ENCODE assay signal across 8 cellular contexts in genomic region chr3:23712656-23713559, GRCh38.
DNase-seq lines count a peak whose midpoint lies in the region; ATAC-seq, FAIRE-seq and TF ChIP-seq lines count a peak whose summit lies in the region.

No MANE protein-coding gene starts in this region.

- no peak overlapping the region for H3K27ac Mint-ChIP-seq in T-helper 17 cell

- peak; percentile 54 for TF ChIP-seq CTCF in D721Med (IDR thresholded peaks at IDR 0.05; ENCODE audit: insufficient read depth, missing control alignments)
- peak; percentile 28 for TF ChIP-seq CTCF in epithelial cell of proximal tubule (conservative IDR thresholded peaks at IDR 0.05; ENCODE audit: low read depth, low read length)

- FAIRE-seq in D721Med (lab: Jason Lieb, UNC) = no peak

- WGBS in neuronal stem cell (ENCODE audit: extremely low coverage in 2 of 2, insufficient read length in 2 of 2, insufficient replicate concordance in 1 of 2), 2 donors = no CpG with 5 or more reads among the region's 9 CpGs

- no peak overlapping the region for H2BK15ac ChIP-seq in neuronal stem cell (ENCODE audit: low read length)

- H3K4me1 ChIP-seq in neuronal stem cell (ENCODE audit: control insufficient read depth in 2 of 2, insufficient read depth in 1 of 2, low read depth in 1 of 2, low read length in 2 of 2) = peaks cover 5 to 12% of the 10 kb centered on the region in 2 donors

- no peak overlapping the region for H3K4me2 ChIP-seq in neuronal stem cell (ENCODE audit: insufficient read depth, low read length, poor library complexity, severe bottlenecking)

- peak overlapping the region; percentile 54 for H3K27ac ChIP-seq in neuronal stem cell (replicated peaks; ENCODE audit: low read length)

- H3K14ac ChIP-seq in neuronal stem cell (ENCODE audit: low read length) = no peak overlapping the region

- peaks cover 33% of the 10 kb centered on the region for H3K27me3 Mint-ChIP-seq in T-helper 17 cell

- H4K91ac ChIP-seq in neuronal stem cell (ENCODE audit: low read depth, low read length, poor library complexity) = no peak overlapping the region

- H3K18ac ChIP-seq in neuronal stem cell (ENCODE audit: low read length) = no peak overlapping the region

- H3K23ac ChIP-seq in neuronal stem cell (ENCODE audit: low read depth, low read length, poor library complexity) = no peak overlapping the region

- no peak overlapping the region for H3K4me3 Mint-ChIP-seq in T-helper 17 cell

- H2BK120ac ChIP-seq in neuronal stem cell (ENCODE audit: low read depth, low read length) = no peak overlapping the region

- no peak overlapping the region for H4K8ac ChIP-seq in neuronal stem cell (ENCODE audit: low read depth, low read length)

- no peak overlapping the region for H2BK5ac ChIP-seq in neuronal stem cell (ENCODE audit: low read length)

- H3K36me3 Mint-ChIP-seq in T-helper 17 cell (ENCODE audit: low read depth) = no peaks in the 10 kb centered on the region

- no peak for DNase-seq in D721Med (ENCODE audit: insufficient read length, low spot score)
- DNase-seq in NCI-H446 treated with DMSO at 0.1 percent for 48 hours (lab: John Stamatoyannopoulos, UW) = peak; percentile 47
- DNase-seq in epithelial cell of proximal tubule (ENCODE audit: low read depth) = peak; percentile 53
- peak; percentile 65 for DNase-seq in neuronal stem cell (ENCODE audit: low spot score)
- no peak for DNase-seq in T-helper 17 cell
- no peak for DNase-seq in GM19238 (ENCODE audit: insufficient read length, low spot score)

- ATAC-seq in GM21786 (IDR thresholded peaks at IDR 0.05; ENCODE audit: unreplicated experiment) (no peak), T-helper 17 cell (no peak)
- no peak for ATAC-seq in activated CD4-positive, CD25-positive, alpha-beta regulatory T cell treated with anti-CD3 and anti-CD28 coated beads, Interleukin-2, amount 50 U/mL, for 24 hours

- H2AK5ac ChIP-seq in neuronal stem cell (ENCODE audit: low read depth, low read length) = no peak overlapping the region

- peaks cover 0 to 5% (median 1%) of the 10 kb centered on the region in 3 experiments for H3K27me3 ChIP-seq in neuronal stem cell (ENCODE audit: control insufficient read depth in 3 of 3, insufficient read depth in 3 of 3, low read depth in 1 of 3, low read length in 3 of 3)

- H3K4me3 ChIP-seq in epithelial cell of proximal tubule (ENCODE audit: low read depth, low read length) = no peak overlapping the region
- H3K4me3 ChIP-seq in neuronal stem cell (ENCODE audit: low read length in 2 of 2) = no peak overlapping the region

- H2BK12ac ChIP-seq in neuronal stem cell (ENCODE audit: low read length) = no peak overlapping the region

- H3K4me1 Mint-ChIP-seq in T-helper 17 cell = no peaks in the 10 kb centered on the region

- H3K9ac ChIP-seq in neuronal stem cell (ENCODE audit: low read depth, low read length, poor library complexity) = no peak overlapping the region

- H3K36me3 ChIP-seq in neuronal stem cell (replicated peaks in 1 of 2; ENCODE audit: control insufficient read depth in 2 of 2, insufficient read depth in 2 of 2, low read length in 2 of 2) = no peaks in the 10 kb centered on the region

- H3K4ac ChIP-seq in neuronal stem cell (ENCODE audit: low read length) = no peak overlapping the region

- peak overlapping the region; percentile 26 for H2AFZ ChIP-seq in neuronal stem cell (ENCODE audit: low read length)

- peaks cover 1 to 7% of the 10 kb centered on the region in 2 donors for H3K9me3 ChIP-seq in neuronal stem cell (replicated peaks in 1 of 2; ENCODE audit: control insufficient read depth in 2 of 2, insufficient read depth in 1 of 2, low read depth in 1 of 2, low read length in 2 of 2)
- H3K9me3 ChIP-seq in T-helper 17 cell (ENCODE audit: control insufficient read depth, low read length, poor library complexity, severe bottlenecking) = no peaks in the 10 kb centered on the region

- H3K79me1 ChIP-seq in neuronal stem cell (ENCODE audit: low read depth, low read length) = no peaks in the 10 kb centered on the region

Comparison
In these comparisons a context has a peak if more than half of its experiments do, and no peak if none do; other contexts are left out.
1. DNase-seq: peak in NCI-H446 treated with DMSO at 0.1 percent for 48 hours (single experiment), epithelial cell of proximal tubule (single experiment) and neuronal stem cell (single experiment); none in D721Med (single experiment), T-helper 17 cell (0 of 3) and GM19238 (single experiment).